Comparison of ENCODE assay signal across 21 cellular contexts in genomic region chr15:69526696-69527095, GRCh38.
DNase-seq lines count a peak whose midpoint lies in the region; FAIRE-seq and TF ChIP-seq lines count a peak whose summit lies in the region.
"Had no signal": no experiment of that assay in that cellular context is flagged by ENCODE, and none has a peak within 500 bp of the region (broad histone marks: within the 10 kb centered on the region; RNA-seq: fewer than 3 reads in every experiment).

No MANE protein-coding gene starts in this region.

- no peaks in the 10 kb centered on the region for H4K20me1 ChIP-seq in H9 (ENCODE audit: control insufficient read depth, insufficient read depth, insufficient read length)
- H4K20me1 ChIP-seq in H1 (replicated peaks in 1 of 2; ENCODE audit: control insufficient read depth in 1 of 2, insufficient read depth in 2 of 2, low read length in 2 of 2): no peaks in the 10 kb centered on the region
- H4K20me1 ChIP-seq: BLaER1 had no signal

- H3K9ac ChIP-seq in H9 (ENCODE audit: extremely low read depth, insufficient read length, low read length) (no peak overlapping the region), H1 (replicated peaks in 1 of 4; ENCODE audit: extremely low read depth in 1 of 4, low read depth in 3 of 4, low read length in 3 of 4) (no peak overlapping the region)
- H3K9ac ChIP-seq: BLaER1, KMS-11 had no signal

- no peak overlapping the region for H3T11ph ChIP-seq in H9 (ENCODE audit: low read length)

- H4K8ac ChIP-seq in H9 (replicated peaks; ENCODE audit: insufficient read length, low read depth, low read length): no peak overlapping the region
- H4K8ac ChIP-seq in H1 (ENCODE audit: extremely low read depth, insufficient read depth, low read length): no peak overlapping the region

- H2BK12ac ChIP-seq in H9 (ENCODE audit: insufficient read length, low read depth, low read length): no peak overlapping the region
- H2BK12ac ChIP-seq in H1 (ENCODE audit: low read depth, low read length): no peak overlapping the region

- TF ChIP-seq CTCF in H9 (conservative IDR thresholded peaks at IDR 0.05) (no peak), H1 (IDR thresholded peaks at IDR 0.05; ENCODE audit: control extremely low read depth in 1 of 3, insufficient read depth in 1 of 3, low read depth in 1 of 3, low read length in 3 of 3) (no peak), nephron (IDR thresholded peaks at IDR 0.05; ENCODE audit: unreplicated experiment in 3 of 3) (no peak), foreskin fibroblast (IDR thresholded peaks at IDR 0.05; ENCODE audit: low read depth, low read length) (no peak)

- H2AK5ac ChIP-seq in H9 (ENCODE audit: insufficient read length, low read length) (no peak overlapping the region), H1 (ENCODE audit: low read depth, low read length) (no peak overlapping the region)

- POLR2A ChIA-PET in H1 (lab: Charles Lee; ENCODE audit: partially characterized antibody): no interaction called here

- H2BK15ac ChIP-seq in H9 (ENCODE audit: low read depth, low read length) (no peak overlapping the region), H1 (ENCODE audit: low read length) (no peak overlapping the region)

- WGBS in H9 (ENCODE audit: extremely low coverage, insufficient read length, low lambda C conversion rate): no CpG with 5 or more reads among the region's 6 CpGs
- 85% methylated on average over 6 of the region's 6 CpGs; no CpG with 5 or more reads in 1 of the 2 experiments for WGBS in H1 (ENCODE audit: extremely low coverage in 1 of 2, insufficient coverage in 1 of 2, insufficient read length in 1 of 2, insufficient replicate concordance in 2 of 2, low coverage in 1 of 2, low lambda C conversion rate in 2 of 2, missing lambda C conversion rate in 1 of 2), 2 experiments

- no peak overlapping the region for H3K4me3 ChIP-seq in H1 (ENCODE audit: extremely low read depth in 1 of 4, insufficient read depth in 2 of 4, low read depth in 3 of 4, low read length in 4 of 4)
- H3K4me3 ChIP-seq in foreskin fibroblast (ENCODE audit: low read depth in 1 of 2, low read length in 2 of 2): no peak overlapping the region
- H3K4me3 ChIP-seq: BLaER1 had no signal

- H3K36me3 ChIP-seq in H1 (ENCODE audit: control insufficient read depth in 2 of 4, insufficient read depth in 4 of 4, low read length in 3 of 4): no peaks in the 10 kb centered on the region
- H3K36me3 ChIP-seq: BLaER1, SJCRH30 had no signal

- H2BK120ac ChIP-seq in H9 (ENCODE audit: low read depth, low read length, poor library complexity, severe bottlenecking) (no peak overlapping the region), H1 (replicated peaks; ENCODE audit: low read depth, low read length) (no peak overlapping the region)

- H3K56ac ChIP-seq in H9 (ENCODE audit: insufficient read length, low read depth, low read length) (no peak overlapping the region), H1 (replicated peaks; ENCODE audit: insufficient read length, low read depth, low read length) (no peak overlapping the region)

- H3K27me3 ChIP-seq in H9 (ENCODE audit: insufficient read depth, low read length) (no peaks in the 10 kb centered on the region), H1 (replicated peaks in 1 of 4; ENCODE audit: control insufficient read depth in 3 of 4, extremely low read depth in 1 of 4, insufficient read depth in 3 of 4, low read length in 3 of 4) (no peaks in the 10 kb centered on the region)
- H3K27me3 ChIP-seq: BLaER1, SJCRH30 had no signal

- CTCF ChIA-PET in H1 (lab: Charles Lee; ENCODE audit: partially characterized antibody): interaction anchor here (0.8 to 2.9 kb wide), 9 partner anchors 10 to 237 kb away, joined by 3 to 16 read pairs (median 3); no protein-coding TSS in a partner anchor

- H3K9me3 Mint-ChIP-seq in H9 (peaks cover 4% of the 10 kb centered on the region in 2 experiments; a peak in 3 of 5 replicates), nephron (no peaks in the 10 kb centered on the region)
- no peaks in the 10 kb centered on the region for H3K9me3 Mint-ChIP-seq in activated T-helper 1 cell treated with anti-CD3 and anti-CD28 coated beads, Interleukin-12 subunit alpha, Interleukin-12 subunit beta, Interleukin-2, Interleukin-4 antibody, amounts not matched to agents 30 ng/mL and 10 ng/mL and 1 ng/mL, durations not matched to agents 14 hours and 24 hours and 36 hours
- H3K9me3 Mint-ChIP-seq: CD4-positive, CD25-positive, alpha-beta regulatory T cell had no signal

- H3K4me3 Mint-ChIP-seq in H9: no peak overlapping the region
- peak overlapping the region in 1 of 3 experiments; percentile 25 for H3K4me3 Mint-ChIP-seq in nephron
- no peak overlapping the region for H3K4me3 Mint-ChIP-seq in activated T-helper 1 cell treated with anti-CD3 and anti-CD28 coated beads, Interleukin-12 subunit alpha, Interleukin-12 subunit beta, Interleukin-2, Interleukin-4 antibody, amounts not matched to agents 30 ng/mL and 10 ng/mL and 1 ng/mL, durations not matched to agents 14 hours and 24 hours and 36 hours
- H3K4me3 Mint-ChIP-seq: CD4-positive, CD25-positive, alpha-beta regulatory T cell had no signal

- H3K23me2 ChIP-seq in H9 (ENCODE audit: insufficient read length, low read depth, low read length, poor library complexity, severe bottlenecking) (no peaks in the 10 kb centered on the region), H1 (ENCODE audit: low read depth, low read length) (no peaks in the 10 kb centered on the region)

- H4K91ac ChIP-seq in H9 (ENCODE audit: insufficient read length, low read depth, low read length): no peak overlapping the region
- no peak overlapping the region for H4K91ac ChIP-seq in H1 (replicated peaks; ENCODE audit: insufficient read length, low read length)

- no peaks in the 10 kb centered on the region for H3K79me2 ChIP-seq in H9 (ENCODE audit: insufficient read depth, low read length)
- H3K79me2 ChIP-seq in H1 (ENCODE audit: control insufficient read depth in 1 of 2, insufficient read depth in 2 of 2, low read length in 2 of 2): no peaks in the 10 kb centered on the region

- H3K23ac ChIP-seq in H9 (ENCODE audit: insufficient read length, low read depth, low read length): no peak overlapping the region
- no peak overlapping the region for H3K23ac ChIP-seq in H1 (ENCODE audit: insufficient read length)

- H2AFZ ChIP-seq in H9 (ENCODE audit: low read length) (no peak overlapping the region), H1 (ENCODE audit: low read length) (no peak overlapping the region)

- peaks cover 8% of the 10 kb centered on the region; the same call in 1 of the 2 replicates for H3K4me1 ChIP-seq in H9 (ENCODE audit: insufficient read depth, low read length)
- H3K4me1 ChIP-seq in H1 (replicated peaks in 1 of 4; ENCODE audit: control insufficient read depth in 3 of 4, insufficient read depth in 4 of 4, low read length in 3 of 4): peaks cover under 1 to 20% (median 8%) of the 10 kb centered on the region in 4 experiments; a peak in 6 of 7 replicates

- H3K36me3 Mint-ChIP-seq in H9 (ENCODE audit: insufficient read depth in 1 of 3, low read depth in 3 of 3) (peaks cover 0 to 4% (median 0%) of the 10 kb centered on the region in 3 experiments; a peak in 3 of 7 replicates), nephron (ENCODE audit: low read depth) (no peaks in the 10 kb centered on the region)
- H3K36me3 Mint-ChIP-seq in activated T-helper 1 cell treated with anti-CD3 and anti-CD28 coated beads, Interleukin-12 subunit alpha, Interleukin-12 subunit beta, Interleukin-2, Interleukin-4 antibody, amounts not matched to agents 30 ng/mL and 10 ng/mL and 1 ng/mL, durations not matched to agents 14 hours and 24 hours and 36 hours (ENCODE audit: low read depth): no peaks in the 10 kb centered on the region
- H3K36me3 Mint-ChIP-seq: CD4-positive, CD25-positive, alpha-beta regulatory T cell had no signal

- no peaks in the 10 kb centered on the region for H3K9me3 ChIP-seq in H9 (ENCODE audit: control insufficient read depth, low read depth, low read length)
- peaks cover 0 to 3% of the 10 kb centered on the region in 2 experiments; a peak in 1 of 4 replicates for H3K9me3 ChIP-seq in H1 (ENCODE audit: insufficient read depth in 2 of 2, low read depth in 1 of 2, low read length in 1 of 2)
- H3K9me3 ChIP-seq: BLaER1, SJCRH30 had no signal

- no peak for TF ChIP-seq RAD21 in H1 (IDR thresholded peaks at IDR 0.05 in 1 of 2, conservative IDR thresholded peaks at IDR 0.05 in 1 of 2; ENCODE audit: low read depth in 2 of 2, low read length in 2 of 2)

- TF ChIP-seq POLR2A in H1 (IDR thresholded peaks at IDR 0.05; ENCODE audit: control extremely low read depth in 1 of 2, low read depth in 2 of 2, low read length in 2 of 2): no peak

- H3K4ac ChIP-seq in H9 (ENCODE audit: low read depth, low read length) (no peak overlapping the region), H1 (replicated peaks; ENCODE audit: insufficient read length, low read depth, low read length) (no peak overlapping the region)

- no peak for TF ChIP-seq EP300 in H1 (IDR thresholded peaks at IDR 0.05; ENCODE audit: borderline replicate concordance in 1 of 2, low read depth in 2 of 2, low read length in 2 of 2)

- DNase-seq in H9: peak; percentile 17
- DNase-seq in NCI-H69 (lab: John Stamatoyannopoulos, UW): peak; percentile 5
- DNase-seq in H1 (ENCODE audit: low read depth in 1 of 2, low spot score in 2 of 2): no peak
- DNase-seq in activated T-helper 1 cell treated with anti-CD3 and anti-CD28 coated beads, Interleukin-12 subunit alpha, Interleukin-12 subunit beta, Interleukin-2, Interleukin-4 antibody, amounts not matched to agents 30 ng/mL and 10 ng/mL and 1 ng/mL, durations not matched to agents 14 hours and 24 hours and 36 hours (ENCODE audit: low spot score): no peak
- DNase-seq in foreskin fibroblast: no peak
- DNase-seq in NCI-H2227 treated with DMSO at 0.1 percent for 48 hours (lab: John Stamatoyannopoulos, UW): no peak
- no peak for DNase-seq in activated CD8-positive, alpha-beta memory T cell treated with anti-CD3 and anti-CD28 coated beads, Interleukin-2, amount 50 U/mL, for 48 hours
- DNase-seq: CD4-positive, CD25-positive, alpha-beta regulatory T cell; MM.1S; NCI-H1694 treated with DMSO at 0.1 percent for 48 hours; NCI-H2081; NCI-H2171 treated with DMSO at 0.1 percent for 48 hours; NCI-H774; SJCRH30 had no signal

- peaks cover 31 to 73% of the 10 kb centered on the region in 2 experiments for H3K4me1 Mint-ChIP-seq in H9
- H3K4me1 Mint-ChIP-seq in nephron: peaks cover 67% of the 10 kb centered on the region
- H3K4me1 Mint-ChIP-seq in activated T-helper 1 cell treated with anti-CD3 and anti-CD28 coated beads, Interleukin-12 subunit alpha, Interleukin-12 subunit beta, Interleukin-2, Interleukin-4 antibody, amounts not matched to agents 30 ng/mL and 10 ng/mL and 1 ng/mL, durations not matched to agents 14 hours and 24 hours and 36 hours (ENCODE audit: low read depth): peaks cover 6% of the 10 kb centered on the region
- H3K4me1 Mint-ChIP-seq: CD4-positive, CD25-positive, alpha-beta regulatory T cell; IgD-negative memory B cell had no signal

- H2BK5ac ChIP-seq in H9 (ENCODE audit: insufficient read length, low read length) (no peak overlapping the region), H1 (ENCODE audit: low read depth, low read length) (no peak overlapping the region)

- H3K27me3 Mint-ChIP-seq in H9 (ENCODE audit: low read depth) (no peaks in the 10 kb centered on the region; the same call in 1 of the 2 replicates), nephron (ENCODE audit: low read depth) (peaks cover 49% of the 10 kb centered on the region)
- H3K27me3 Mint-ChIP-seq in activated T-helper 1 cell treated with anti-CD3 and anti-CD28 coated beads, Interleukin-12 subunit alpha, Interleukin-12 subunit beta, Interleukin-2, Interleukin-4 antibody, amounts not matched to agents 30 ng/mL and 10 ng/mL and 1 ng/mL, durations not matched to agents 14 hours and 24 hours and 36 hours (ENCODE audit: insufficient read depth): peaks cover 12% of the 10 kb centered on the region

- FAIRE-seq in H1 (lab: Jason Lieb, UNC): no peak
- FAIRE-seq: A204.1, D721Med, G401.6 had no signal

- no peak overlapping the region for H3K27ac ChIP-seq in H9 (ENCODE audit: insufficient read length, low read depth, low read length)
- no peak overlapping the region for H3K27ac ChIP-seq in H1 (ENCODE audit: low read depth, low read length)
- H3K27ac ChIP-seq: BLaER1, KMS-11 had no signal

- H4K5ac ChIP-seq in H9 (ENCODE audit: insufficient read length, low read depth, low read length) (no peak overlapping the region), H1 (ENCODE audit: insufficient read length, low read depth, low read length) (no peak overlapping the region)

- intact Hi-C loops in activated T-helper 1 cell treated with anti-CD3 and anti-CD28 coated beads, Interleukin-12 subunit alpha, Interleukin-12 subunit beta, Interleukin-2, Interleukin-4 antibody, amounts not matched to agents 30 ng/mL and 10 ng/mL and 1 ng/mL, durations not matched to agents 14 hours and 24 hours and 36 hours (cut with micrococcal nuclease): no loop called here

- H3K27ac Mint-ChIP-seq in H9: peak overlapping the region in 1 of 3 experiments; percentile 22; a peak in 1 of 7 replicates
- peak overlapping the region in 2 of 3 experiments; percentile 17 to 40 for H3K27ac Mint-ChIP-seq in nephron
- H3K27ac Mint-ChIP-seq in activated T-helper 1 cell treated with anti-CD3 and anti-CD28 coated beads, Interleukin-12 subunit alpha, Interleukin-12 subunit beta, Interleukin-2, Interleukin-4 antibody, amounts not matched to agents 30 ng/mL and 10 ng/mL and 1 ng/mL, durations not matched to agents 14 hours and 24 hours and 36 hours: no peak overlapping the region
- H3K27ac Mint-ChIP-seq: CD4-positive, CD25-positive, alpha-beta regulatory T cell had no signal

- H3K4me2 ChIP-seq in H9 (ENCODE audit: insufficient read depth, insufficient read length, low read length) (no peak overlapping the region), H1 (ENCODE audit: insufficient read depth in 1 of 2, low read depth in 2 of 2, low read length in 2 of 2) (no peak overlapping the region)
- H3K4me2 ChIP-seq: BLaER1, KMS-11 had no signal

- H3K18ac ChIP-seq in H9 (ENCODE audit: insufficient read length, low read depth, low read length) (no peak overlapping the region), H1 (ENCODE audit: extremely low read depth, low read length) (no peak overlapping the region)

- H2BK20ac ChIP-seq in H9 (ENCODE audit: low read depth, low read length, poor library complexity, severe bottlenecking) (no peak overlapping the region), H1 (ENCODE audit: low read length) (no peak overlapping the region)

- H3K79me1 ChIP-seq in H9 (ENCODE audit: insufficient read depth, low read depth, low read length, poor library complexity, severe bottlenecking): no peaks in the 10 kb centered on the region
- no peaks in the 10 kb centered on the region for H3K79me1 ChIP-seq in H1 (ENCODE audit: low read depth, low read length)

- H3K14ac ChIP-seq in H9 (ENCODE audit: insufficient read depth, low read length): no peak overlapping the region
- H3K14ac ChIP-seq in H1 (ENCODE audit: insufficient read length): no peak overlapping the region

Comparison
In these comparisons a context has a peak if more than half of its experiments do, and no peak if none do; other contexts are left out.
1. DNase-seq: peak in H9 (single experiment) and NCI-H69 (single experiment); none in H1 (0 of 2), activated T-helper 1 cell treated with anti-CD3 and anti-CD28 coated beads, Interleukin-12 subunit alpha, Interleukin-12 subunit beta, Interleukin-2, Interleukin-4 antibody, amounts not matched to agents 30 ng/mL and 10 ng/mL and 1 ng/mL, durations not matched to agents 14 hours and 24 hours and 36 hours (single experiment), foreskin fibroblast (0 of 2), NCI-H2227 treated with DMSO at 0.1 percent for 48 hours (single experiment) and activated CD8-positive, alpha-beta memory T cell treated with anti-CD3 and anti-CD28 coated beads, Interleukin-2, amount 50 U/mL, for 48 hours (single experiment).